Comparison of ENCODE assay signal across 2 cellular contexts in genomic region chr1:22364764-22365163, GRCh38.
A peak's percentile ranks its signal among the peaks of the same experiment; 100 is the strongest.
TF ChIP-seq lines count a peak whose summit lies in the region.

No MANE protein-coding gene starts in this region.

TF ChIP-seq in H1, 55 proteins besides CTCF, POLR2A, EP300 and RAD21:
- peak; percentile 93 for TF ChIP-seq YY1 (IDR thresholded peaks at IDR 0.05; ENCODE audit: low read depth, low read length)
- no peak for TF ChIP-seq BCL11A (IDR thresholded peaks at IDR 0.05; ENCODE audit: low read depth in 2 of 2, low read length in 2 of 2)
- TF ChIP-seq TEAD4 (IDR thresholded peaks at IDR 0.05; ENCODE audit: low read depth, low read length) = 0 out of 2 replicates have a peak, but pooled peaks have one; percentile 14
TF ChIP-seq in H1: peak in this region for 2.

TF ChIP-seq in SK-N-SH, 30 proteins besides CTCF, POLR2A, EP300 and RAD21:
- TF ChIP-seq GABPA (IDR thresholded peaks at IDR 0.05; ENCODE audit: low read depth) (no peak), MXI1 (IDR thresholded peaks at IDR 0.05; ENCODE audit: low read depth, low read length) (no peak), FOSL2 (IDR thresholded peaks at IDR 0.05; ENCODE audit: borderline replicate concordance, low read depth) (no peak), SMC3 (IDR thresholded peaks at IDR 0.05; ENCODE audit: low read depth, low read length) (no peak), SIN3A (IDR thresholded peaks at IDR 0.05; ENCODE audit: borderline replicate concordance, low read depth, low read length) (no peak), TEAD4 (IDR thresholded peaks at IDR 0.05; ENCODE audit: borderline replicate concordance, insufficient read depth) (no peak), PBX3 (IDR thresholded peaks at IDR 0.05) (no peak), TCF12 (IDR thresholded peaks at IDR 0.05) (no peak), JUND (IDR thresholded peaks at IDR 0.05) (no peak), GATA2 (CRISPR knock-in tag; IDR thresholded peaks at IDR 0.05) (no peak), RCOR1 (IDR thresholded peaks at IDR 0.05; ENCODE audit: low read length) (no peak), MEF2A (IDR thresholded peaks at IDR 0.05; ENCODE audit: borderline replicate concordance, low read depth) (no peak), NFIC (IDR thresholded peaks at IDR 0.05; ENCODE audit: borderline replicate concordance) (no peak)
- TF ChIP-seq, protein P1, sequence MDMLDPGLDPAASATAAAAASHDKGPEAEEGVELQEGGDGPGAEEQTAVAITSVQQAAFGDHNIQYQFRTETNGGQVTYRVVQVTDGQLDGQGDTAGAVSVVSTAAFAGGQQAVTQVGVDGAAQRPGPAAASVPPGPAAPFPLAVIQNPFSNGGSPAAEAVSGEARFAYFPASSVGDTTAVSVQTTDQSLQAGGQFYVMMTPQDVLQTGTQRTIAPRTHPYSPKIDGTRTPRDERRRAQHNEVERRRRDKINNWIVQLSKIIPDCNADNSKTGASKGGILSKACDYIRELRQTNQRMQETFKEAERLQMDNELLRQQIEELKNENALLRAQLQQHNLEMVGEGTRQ (IDR thresholded peaks at IDR 0.05; ENCODE audit: borderline replicate concordance, low read depth, low read length) = no peak
TF ChIP-seq in SK-N-SH: peak in this region for 0.
